8 cellular contexts compared by ENCODE assay signal in the genomic region with DNA sequence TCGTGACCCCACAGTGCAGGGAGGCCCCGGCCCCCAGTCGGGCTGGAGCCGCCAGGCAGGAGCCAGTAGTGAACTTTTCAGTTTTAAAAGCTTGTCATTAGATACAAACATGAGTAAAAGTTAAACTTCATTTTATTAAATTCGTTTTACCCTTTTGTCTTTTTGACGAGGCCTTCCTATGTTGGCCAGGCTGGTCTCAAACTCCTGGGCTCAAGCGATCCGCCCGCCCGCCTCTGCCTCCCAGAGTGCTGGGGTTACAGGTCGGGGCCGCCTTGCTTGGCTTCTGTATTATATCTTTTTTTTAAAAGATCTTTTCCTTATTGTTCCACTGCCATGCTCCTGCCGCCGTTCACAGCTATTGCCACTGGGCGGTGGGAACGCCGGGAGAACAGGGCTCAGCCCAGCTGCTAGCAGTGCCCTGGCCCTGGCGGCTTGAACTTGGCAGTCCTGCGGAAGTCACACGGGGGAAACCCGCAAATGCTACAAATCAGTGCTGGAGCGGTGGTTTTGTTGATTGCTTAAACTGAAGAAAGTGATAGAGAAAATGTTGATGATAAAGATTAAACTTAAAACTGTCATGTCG. TPM values are rescaled to one million over a fixed set of nuclear protein-coding genes. Genes with fewer than 3 reads are reported as not detected.
DNase-seq lines count a peak whose midpoint lies in the region; ATAC-seq and TF ChIP-seq lines count a peak whose summit lies in the region.

No MANE protein-coding gene starts in this region.

- H3K4me1 ChIP-seq in ES-I3 (ENCODE audit: insufficient read depth, low read length) (0 out of 2 replicates have a peak, but pooled peaks cover 2% of the 10 kb centered on the region), NT2/D1 (ENCODE audit: insufficient read depth, insufficient read length) (no peaks in the 10 kb centered on the region), esophagus squamous epithelium (peaks cover 3 to 37% (median 21%) of the 10 kb centered on the region in 3 donors), stomach smooth muscle (ENCODE audit: control insufficient read depth, insufficient read depth, low read length) (peaks cover 16% of the 10 kb centered on the region)

- H3K27me3 Mint-ChIP-seq in activated T-cell treated with anti-CD3 and anti-CD28 coated beads, Interleukin-2, amount 50 U/mL, for 72 hours (ENCODE audit: low read depth), result no peaks in the 10 kb centered on the region

- H3K36me3 Mint-ChIP-seq in activated T-cell treated with anti-CD3 and anti-CD28 coated beads, Interleukin-2, amount 50 U/mL, for 72 hours (ENCODE audit: insufficient read depth in 2 of 2), result peaks cover 4 to 7% of the 10 kb centered on the region in 2 donors

- H3K9me3 Mint-ChIP-seq in activated T-cell treated with anti-CD3 and anti-CD28 coated beads, Interleukin-2, amount 50 U/mL, for 72 hours, result no peaks in the 10 kb centered on the region

- peak overlapping the region; percentile 93 to 99 (median 97) for H3K27ac ChIP-seq in esophagus squamous epithelium
- H3K27ac ChIP-seq in stomach smooth muscle (ENCODE audit: low read length), result peak overlapping the region; percentile 94

- peaks cover 36% of the 10 kb centered on the region for H3K4me1 Mint-ChIP-seq in activated T-cell treated with anti-CD3 and anti-CD28 coated beads, Interleukin-2, amount 50 U/mL, for 72 hours (ENCODE audit: low read depth)

- H3K9ac ChIP-seq in ES-I3 (ENCODE audit: low read depth, low read length) (peak overlapping the region; percentile 89; the same call in 1 of the 2 replicates), NT2/D1 (ENCODE audit: insufficient read length, low read depth) (peak overlapping the region; percentile 100), stomach smooth muscle (ENCODE audit: low read length in 2 of 2) (peak overlapping the region; percentile 90 to 91)

- 4 to 11% methylated on average over 18 to 21 of the region's 23 CpGs for WGBS in esophagus squamous epithelium, 2 donors

- H3K9me3 ChIP-seq in ES-I3 (ENCODE audit: control insufficient read depth, insufficient read depth, low read length), result no peaks in the 10 kb centered on the region
- no peaks in the 10 kb centered on the region for H3K9me3 ChIP-seq in NT2/D1 (ENCODE audit: insufficient read depth, low read length)
- H3K9me3 ChIP-seq in esophagus squamous epithelium, result no peaks in the 10 kb centered on the region
- no peaks in the 10 kb centered on the region for H3K9me3 ChIP-seq in stomach smooth muscle (ENCODE audit: control insufficient read depth in 2 of 2, low read length in 2 of 2)

- peak overlapping the region; percentile 92 for H3K27ac Mint-ChIP-seq in activated T-cell treated with anti-CD3 and anti-CD28 coated beads, Interleukin-2, amount 50 U/mL, for 72 hours

- H3K36me3 ChIP-seq in ES-I3 (ENCODE audit: insufficient read depth, low read length) (no peaks in the 10 kb centered on the region), NT2/D1 (ENCODE audit: insufficient read depth, insufficient read length, low read length) (peaks cover 24% of the 10 kb centered on the region), esophagus squamous epithelium (peaks cover 0 to 23% (median 0%) of the 10 kb centered on the region in 3 donors), stomach smooth muscle (ENCODE audit: control insufficient read depth in 2 of 2, insufficient read depth in 2 of 2, low read length in 2 of 2) (peaks cover 0 to 3% of the 10 kb centered on the region in 2 donors)

- DNase-seq in NT2/D1 (ENCODE audit: low read depth, low spot score) (peak; percentile 49), esophagus squamous epithelium (lab: John Stamatoyannopoulos, UW) (no peak), myocyte (ENCODE audit: low read depth) (peak; percentile 74)
- peak; percentile 49 to 57 for DNase-seq in activated T-cell treated with anti-CD3 and anti-CD28 coated beads, Interleukin-2, amount 50 U/mL, for 72 hours

- peak in 4 of 6 experiments; percentile 11 to 47 (median 36) for TF ChIP-seq CTCF in esophagus squamous epithelium (IDR thresholded peaks at IDR 0.05)

- ATAC-seq in HG03280 (IDR thresholded peaks at IDR 0.05; ENCODE audit: unreplicated experiment), result peak; percentile 7
- peak; percentile 37 to 38 for ATAC-seq in activated T-cell treated with anti-CD3 and anti-CD28 coated beads, Interleukin-2, amount 50 U/mL, for 72 hours (replicated peaks in 1 of 2)
- ATAC-seq in GM21528 (IDR thresholded peaks at IDR 0.05; ENCODE audit: low FRiP score, unreplicated experiment), result no peak

- H3K4me3 ChIP-seq in NT2/D1 (ENCODE audit: insufficient read length, low read depth), result peak overlapping the region; percentile 100
- peak overlapping the region; percentile 94 to 99 (median 96) for H3K4me3 ChIP-seq in esophagus squamous epithelium
- H3K4me3 ChIP-seq in stomach smooth muscle (ENCODE audit: low read length in 2 of 2), result peak overlapping the region; percentile 96

- intact Hi-C loops in esophagus squamous epithelium (cut with DNase I), result no loop called here

- peak overlapping the region; percentile 91 to 97 for H3K4me3 Mint-ChIP-seq in activated T-cell treated with anti-CD3 and anti-CD28 coated beads, Interleukin-2, amount 50 U/mL, for 72 hours

- no peaks in the 10 kb centered on the region for H3K27me3 ChIP-seq in NT2/D1 (ENCODE audit: insufficient read depth, insufficient read length)
- H3K27me3 ChIP-seq in esophagus squamous epithelium, result no peaks in the 10 kb centered on the region
- H3K27me3 ChIP-seq in stomach smooth muscle (ENCODE audit: control insufficient read depth in 1 of 2, insufficient read depth in 2 of 2, low read length in 2 of 2), result no peaks in the 10 kb centered on the region

- no peak for TF ChIP-seq POLR2A in esophagus squamous epithelium (IDR thresholded peaks at IDR 0.05)

RNA-seq across cellular contexts. Expression of gene NELFA, which starts 1.0 kb away (rescaled TPM):
- total RNA-seq in activated T-cell treated with anti-CD3 and anti-CD28 coated beads, Interleukin-2, amount 50 U/mL, for 72 hours, result 10 to 100 TPM; 40.8 to 57.4 TPM
- total RNA-seq in esophagus squamous epithelium (10 to 100 TPM; 23.1 to 36.8 (median 25.0) TPM), myocyte (17.1 and 20.5 TPM in 2 replicates)
- polyA plus RNA-seq in myocyte (2012), result 22.0 TPM

RNA-seq across cellular contexts. Expression of gene NAT8L, which starts 49.4 kb away (rescaled TPM):
- 1 to 10 TPM in 1 of 2 donors, under 1 TPM in 1; 0.51 to 1.5 TPM for total RNA-seq in activated T-cell treated with anti-CD3 and anti-CD28 coated beads, Interleukin-2, amount 50 U/mL, for 72 hours
- total RNA-seq in esophagus squamous epithelium (under 1 TPM in 1 of 4 donors, not detected in 3; under 0.01 TPM), myocyte (8.2 and 8.9 TPM in 2 replicates)
- 12.3 TPM for polyA plus RNA-seq in myocyte (2012)
